ENCODE assay signal across 8 cellular contexts in the genomic region with DNA sequence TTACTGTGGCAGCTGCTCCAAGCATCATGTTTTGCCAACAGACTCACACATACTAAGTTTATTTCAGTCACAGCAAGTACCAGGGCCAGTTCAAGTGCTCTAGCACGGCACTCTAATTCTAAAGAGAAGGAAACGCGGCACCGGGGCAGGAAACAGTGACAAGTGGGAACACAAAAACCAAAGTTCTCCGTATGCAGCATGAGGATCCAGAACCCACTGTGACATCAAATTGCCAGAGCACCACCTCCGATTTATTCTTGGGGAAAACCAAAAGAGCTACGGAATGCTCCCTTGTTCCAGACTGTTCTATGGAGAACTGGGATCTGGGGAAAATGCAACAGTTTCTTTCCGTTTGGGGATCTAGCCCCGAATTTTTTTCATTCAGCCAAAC. TPM values are rescaled to one million over a fixed set of nuclear protein-coding genes. Genes with fewer than 3 reads are reported as not detected.
DNase-seq lines count a peak whose midpoint lies in the region; ATAC-seq, FAIRE-seq and TF ChIP-seq lines count a peak whose summit lies in the region.

No MANE protein-coding gene starts in this region.

- H3K27me3 ChIP-seq in KMS-11 (ENCODE audit: insufficient read depth, low read depth), result no peaks in the 10 kb centered on the region
- no peaks in the 10 kb centered on the region for H3K27me3 ChIP-seq in ascending aorta

- H3K36me3 ChIP-seq in KMS-11 (ENCODE audit: insufficient read depth) (no peaks in the 10 kb centered on the region), ascending aorta (no peaks in the 10 kb centered on the region), kidney (ENCODE audit: control insufficient read depth in 1 of 2, insufficient read depth in 2 of 2, low read length in 2 of 2) (no peaks in the 10 kb centered on the region)

- H3K9ac ChIP-seq in KMS-11 (peak overlapping the region; percentile 77; the same call in 1 of the 2 replicates), kidney (ENCODE audit: low read length in 2 of 2) (peak overlapping the region in 1 of 2 donors; percentile 1)

- H3K9me3 ChIP-seq in ascending aorta, result no peaks in the 10 kb centered on the region
- no peaks in the 10 kb centered on the region for H3K9me3 ChIP-seq in kidney (ENCODE audit: control insufficient read depth in 1 of 2, low read length in 2 of 2)

- H3K4me3 ChIP-seq in GM08714 (ENCODE audit: low read length), result peak overlapping the region; percentile 63; the same call in 1 of the 2 replicates
- no peak overlapping the region for H3K4me3 ChIP-seq in KMS-11 (IDR thresholded peaks at IDR 0.05; ENCODE audit: insufficient read depth, low read depth, low read length)
- peak overlapping the region; percentile 70 to 88 for H3K4me3 ChIP-seq in ascending aorta
- H3K4me3 ChIP-seq in kidney (ENCODE audit: low read length in 2 of 2), result peak overlapping the region; percentile 43 to 83

- TF ChIP-seq CTCF in KMS-11 (conservative IDR thresholded peaks at IDR 0.05; ENCODE audit: low read depth, low read length) (no peak), ascending aorta (IDR thresholded peaks at IDR 0.05) (no peak), kidney (IDR thresholded peaks at IDR 0.05; ENCODE audit: borderline replicate concordance, extremely low read depth, insufficient read depth) (no peak)

- H3K4me2 ChIP-seq in KMS-11, result peak overlapping the region; percentile 81

- peak in 1 of 2 donors; percentile 64 for DNase-seq in ascending aorta (ENCODE audit: low spot score in 2 of 2)
- DNase-seq in kidney, result no peak
- peak; percentile 22 for DNase-seq in superior temporal gyrus (ENCODE audit: extremely low spot score)
- DNase-seq in NCI-H2196 treated with DMSO at 0.1 percent for 48 hours (lab: John Stamatoyannopoulos, UW; ENCODE audit: unreplicated experiment), result no peak
- no peak for DNase-seq in globus pallidus (ENCODE audit: low spot score)

- H3K79me2 ChIP-seq in KMS-11 (ENCODE audit: insufficient read depth, low read depth), result peaks cover 27% of the 10 kb centered on the region

- H4K20me1 ChIP-seq in KMS-11 (ENCODE audit: insufficient read depth), result no peaks in the 10 kb centered on the region

- no peak for FAIRE-seq in kidney (lab: Jason Lieb, UNC)

- H2AFZ ChIP-seq in KMS-11 (ENCODE audit: low read depth), result peak overlapping the region; percentile 95

- H3K27ac ChIP-seq in KMS-11 (peak overlapping the region; percentile 27; the same call in 1 of the 2 replicates), ascending aorta (peak overlapping the region; percentile 82), kidney (ENCODE audit: low read depth in 2 of 2, low read length in 2 of 2) (peak overlapping the region; percentile 71 to 83)

- H3K4me1 ChIP-seq in KMS-11 (ENCODE audit: low read depth, poor library complexity, severe bottlenecking) (peaks cover 29% of the 10 kb centered on the region), ascending aorta (peaks cover 0 to 16% of the 10 kb centered on the region in 2 donors), kidney (ENCODE audit: control insufficient read depth in 1 of 2, insufficient read depth in 1 of 2, low read depth in 1 of 2, low read length in 2 of 2) (peaks cover 0 to 7% of the 10 kb centered on the region in 2 donors)

- ATAC-seq in GM21619 (IDR thresholded peaks at IDR 0.05; ENCODE audit: unreplicated experiment), result peak; percentile 9

- intact Hi-C loops in ascending aorta (cut with DNase I), result loop anchor here (2.0 to 10.0 kb wide), 2 partner anchors 380 to 1272 kb away; a partner anchor contains a TSS
- intact Hi-C loops in kidney (cut with DNase I), result no loop called here

RNA-seq across cellular contexts. Expression of a gene that starts 0.4 kb away (rescaled TPM):
- 2.6 TPM for total RNA-seq in ascending aorta
- total RNA-seq in kidney, result 22.2 TPM
- polyA plus RNA-seq in kidney (ENCODE audit: insufficient read depth, low read depth, low replicate concordance), result 16.2 TPM

Comparison
In these comparisons a context has a peak if more than half of its experiments do, and no peak if none do; other contexts are left out.
1. H3K27ac ChIP-seq: peak in every context shown above with its lines; median percentile 82 in ascending aorta; 77 in kidney; 27 in KMS-11.